In the genomic region with DNA sequence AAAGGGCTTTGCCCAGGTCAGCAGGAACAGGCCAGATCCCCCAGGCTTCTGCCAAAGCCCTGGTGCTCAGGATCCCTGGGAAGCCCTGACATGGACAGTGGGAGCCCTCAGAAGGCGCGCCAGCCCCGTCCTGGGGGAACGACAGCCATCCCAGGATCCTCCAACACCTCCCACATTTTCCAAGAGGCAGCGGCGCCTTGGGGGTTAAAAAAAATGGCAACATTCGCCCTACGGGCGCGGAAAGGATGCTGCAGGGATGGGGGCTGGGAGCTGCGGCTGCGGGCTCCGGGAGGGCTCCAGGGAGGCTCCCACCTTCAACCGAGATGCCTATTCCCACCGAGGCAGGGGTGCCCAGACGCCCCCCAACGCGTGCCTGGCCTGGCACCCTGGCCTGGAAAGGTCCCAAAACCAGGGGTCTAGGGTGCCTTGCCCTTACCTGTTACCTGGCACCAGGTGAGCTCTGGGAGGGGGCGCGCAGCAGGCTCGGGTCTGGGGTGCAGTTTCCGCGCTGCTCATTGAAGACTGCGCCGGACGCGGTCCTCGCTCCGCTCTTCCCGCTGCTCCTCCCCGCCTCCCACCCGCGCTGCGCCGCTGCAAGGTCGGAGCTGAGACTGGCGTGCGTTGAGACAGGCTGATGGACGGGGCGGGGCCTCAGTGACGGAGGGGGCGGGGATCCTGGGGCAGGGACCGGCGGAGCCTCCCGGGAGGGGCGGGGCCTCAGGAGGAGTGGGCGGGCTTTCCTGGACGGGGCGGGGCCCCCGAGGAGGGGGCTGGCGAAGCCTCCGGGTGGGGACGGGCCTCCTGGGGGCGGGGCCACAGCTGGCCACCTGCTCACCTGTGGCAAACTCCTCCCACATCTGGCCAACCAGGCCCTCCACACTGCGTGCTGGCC, we compare ENCODE assay signal across 8 cellular contexts. TPM values are rescaled to one million over a fixed set of nuclear protein-coding genes. Genes with fewer than 3 reads are reported as not detected.
DNase-seq lines count a peak whose midpoint lies in the region; ATAC-seq and TF ChIP-seq lines count a peak whose summit lies in the region.

A gene (minus strand): TSS at position 613 of the 892 bp plus-strand sequence. CDS start 6,228 bp downstream, outside the sequence.

- H3K9me3 Mint-ChIP-seq in T-helper 1 cell treated with Interleukin-12 subunit alpha and Interleukin-12 subunit beta and Interleukin-4 antibody, amounts not matched to agents 30 μg/mL and 1 μg/mL, for 36 hours = no peaks in the 10 kb centered on the region
- H3K9me3 Mint-ChIP-seq in progenitor cell of endocrine pancreas (ENCODE audit: low read depth) = no peaks in the 10 kb centered on the region

- H3K27ac Mint-ChIP-seq in T-helper 1 cell treated with Interleukin-12 subunit alpha and Interleukin-12 subunit beta and Interleukin-4 antibody, amounts not matched to agents 30 μg/mL and 1 μg/mL, for 36 hours = no peak within 1 kb of the TSS
- no peak within 1 kb of the TSS for H3K27ac Mint-ChIP-seq in progenitor cell of endocrine pancreas

- DNase-seq in DMS79 treated with DMSO at 0.1 percent for 48 hours (lab: John Stamatoyannopoulos, UW) = peak; percentile 79
- DNase-seq in HCEC 1CT = peak; percentile 86
- DNase-seq in NCI-H1417 (lab: John Stamatoyannopoulos, UW) = peak; percentile 95 to 98 (median 97)
- peak in 54 of 56 donors; percentile 41 to 96 (median 84) for DNase-seq in amygdala (lab: John Stamatoyannopoulos, UW)
- peak; percentile 93 for DNase-seq in left ventricle myocardium superior
- DNase-seq in progenitor cell of endocrine pancreas (ENCODE audit: low spot score, unreplicated experiment) = peak; percentile 96
- DNase-seq in upper lobe of right lung = peak; percentile 98

- TF ChIP-seq CTCF in progenitor cell of endocrine pancreas (IDR thresholded peaks at IDR 0.05; ENCODE audit: unreplicated experiment) (no peak), upper lobe of right lung (IDR thresholded peaks at IDR 0.05) (no peak)

- H3K27me3 ChIP-seq in upper lobe of right lung = no peaks in the 10 kb centered on the region

- H3K36me3 ChIP-seq in upper lobe of right lung = no peaks in the 10 kb centered on the region

- H3K27me3 Mint-ChIP-seq in T-helper 1 cell treated with Interleukin-12 subunit alpha and Interleukin-12 subunit beta and Interleukin-4 antibody, amounts not matched to agents 30 μg/mL and 1 μg/mL, for 36 hours (ENCODE audit: low read depth) = no peaks in the 10 kb centered on the region
- H3K27me3 Mint-ChIP-seq in progenitor cell of endocrine pancreas = peaks cover 5% of the 10 kb centered on the region

- no peaks in the 10 kb centered on the region for H3K9me3 ChIP-seq in upper lobe of right lung

- intact Hi-C loops in left ventricle myocardium superior (cut with micrococcal nuclease) = no loop called here
- intact Hi-C loops in upper lobe of right lung (cut with DNase I) = no loop called here

- ATAC-seq in left ventricle myocardium superior = peak; percentile 95
- peak; percentile 98 for ATAC-seq in upper lobe of right lung

- peaks cover 21% of the 10 kb centered on the region for H3K4me1 ChIP-seq in upper lobe of right lung

- peak within 1 kb of the TSS; percentile 59 for H3K4me3 ChIP-seq in upper lobe of right lung

- peaks cover 8% of the 10 kb centered on the region for H3K4me1 Mint-ChIP-seq in T-helper 1 cell treated with Interleukin-12 subunit alpha and Interleukin-12 subunit beta and Interleukin-4 antibody, amounts not matched to agents 30 μg/mL and 1 μg/mL, for 36 hours (ENCODE audit: low read depth)
- H3K4me1 Mint-ChIP-seq in progenitor cell of endocrine pancreas (ENCODE audit: low read depth) = peaks cover 1% of the 10 kb centered on the region

- H3K36me3 Mint-ChIP-seq in T-helper 1 cell treated with Interleukin-12 subunit alpha and Interleukin-12 subunit beta and Interleukin-4 antibody, amounts not matched to agents 30 μg/mL and 1 μg/mL, for 36 hours (ENCODE audit: low read depth) = no peaks in the 10 kb centered on the region
- no peaks in the 10 kb centered on the region for H3K36me3 Mint-ChIP-seq in progenitor cell of endocrine pancreas (ENCODE audit: insufficient read depth)

- peak within 1 kb of the TSS; percentile 59 for H3K4me3 Mint-ChIP-seq in T-helper 1 cell treated with Interleukin-12 subunit alpha and Interleukin-12 subunit beta and Interleukin-4 antibody, amounts not matched to agents 30 μg/mL and 1 μg/mL, for 36 hours
- peak within 1 kb of the TSS; percentile 64 for H3K4me3 Mint-ChIP-seq in progenitor cell of endocrine pancreas (ENCODE audit: low read depth)

- H3K27ac ChIP-seq in upper lobe of right lung = no peak within 1 kb of the TSS

RNA-seq across cellular contexts. Expression of the gene that starts here (rescaled TPM):
- total RNA-seq in left ventricle myocardium superior (4.6 TPM), progenitor cell of endocrine pancreas (10.4 and 10.5 TPM in 2 replicates), upper lobe of right lung (5.2 TPM)
